In the genomic region with DNA sequence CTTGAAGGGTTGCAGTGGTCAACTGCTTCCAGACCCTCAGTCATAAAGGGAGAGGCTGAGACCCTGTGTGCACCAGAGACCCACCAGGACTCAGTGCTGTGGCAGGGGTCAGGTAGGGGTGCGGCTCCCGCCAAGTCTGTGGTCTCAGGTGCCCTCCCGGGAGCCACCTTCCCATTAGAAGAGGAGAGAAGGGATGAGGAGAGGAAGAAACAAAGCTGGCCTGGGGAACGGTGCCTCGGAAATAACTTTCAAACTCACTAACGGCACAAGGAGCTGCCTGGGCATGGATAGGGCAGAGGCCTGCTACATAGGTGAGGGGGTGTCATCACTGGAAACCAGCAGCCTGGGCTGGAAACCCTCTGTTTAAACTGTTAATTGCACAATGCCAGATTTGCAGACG, we compare ENCODE assay signal across 18 cellular contexts.
DNase-seq lines count a peak whose midpoint lies in the region; ATAC-seq, FAIRE-seq and TF ChIP-seq lines count a peak whose summit lies in the region.
"Had no signal": no experiment of that assay in that cellular context is flagged by ENCODE, and none has a peak within 500 bp of the region (broad histone marks: within the 10 kb centered on the region; RNA-seq: fewer than 3 reads in every experiment).

No MANE protein-coding gene starts in this region.

- no peak overlapping the region for H3K4me2 ChIP-seq in osteoblast (ENCODE audit: insufficient read depth, low read length)

- H3K4me3 ChIP-seq in WERI-Rb-1 (ENCODE audit: low read depth, low read length) (no peak overlapping the region), osteoblast (ENCODE audit: insufficient read depth, low read length) (no peak overlapping the region), upper lobe of right lung (no peak overlapping the region)
- H3K4me3 ChIP-seq: SJSA1 had no signal

- no peaks in the 10 kb centered on the region for H3K36me3 ChIP-seq in WERI-Rb-1
- no peaks in the 10 kb centered on the region for H3K36me3 ChIP-seq in osteoblast (ENCODE audit: insufficient read depth, low read length)
- H3K36me3 ChIP-seq in upper lobe of right lung = no peaks in the 10 kb centered on the region
- H3K36me3 ChIP-seq: SJSA1 had no signal

- no peaks in the 10 kb centered on the region for H3K4me1 Mint-ChIP-seq in activated naive CD8-positive, alpha-beta T cell treated with anti-CD3 and anti-CD28 coated beads, Interleukin-2, amount 10 ng/mL, durations not matched to agents 7 days and 5 days
- H3K4me1 Mint-ChIP-seq in activated naive CD8-positive, alpha-beta T cell treated with anti-CD3 and anti-CD28 coated beads for 36 hours = no peaks in the 10 kb centered on the region

- no peaks in the 10 kb centered on the region for H3K36me3 Mint-ChIP-seq in activated naive CD8-positive, alpha-beta T cell treated with anti-CD3 and anti-CD28 coated beads, Interleukin-2, amount 10 ng/mL, durations not matched to agents 7 days and 5 days
- H3K36me3 Mint-ChIP-seq in activated naive CD8-positive, alpha-beta T cell treated with anti-CD3 and anti-CD28 coated beads for 36 hours = no peaks in the 10 kb centered on the region
- H3K36me3 Mint-ChIP-seq: CD8-positive, alpha-beta T cell had no signal

- no peaks in the 10 kb centered on the region for H3K79me2 ChIP-seq in osteoblast (ENCODE audit: insufficient read depth, low read length)

- no peak overlapping the region for H2AFZ ChIP-seq in osteoblast (ENCODE audit: low read length)

- no peak overlapping the region for H3K27ac ChIP-seq in WERI-Rb-1
- no peak overlapping the region for H3K27ac ChIP-seq in osteoblast (ENCODE audit: low read depth, low read length)
- H3K27ac ChIP-seq in upper lobe of right lung = no peak overlapping the region
- H3K27ac ChIP-seq: SJSA1 had no signal

- no peak overlapping the region for H3K4me3 Mint-ChIP-seq in activated naive CD8-positive, alpha-beta T cell treated with anti-CD3 and anti-CD28 coated beads, Interleukin-2, amount 10 ng/mL, durations not matched to agents 7 days and 5 days
- H3K4me3 Mint-ChIP-seq in activated naive CD8-positive, alpha-beta T cell treated with anti-CD3 and anti-CD28 coated beads for 36 hours = no peak overlapping the region
- H3K4me3 Mint-ChIP-seq: CD8-positive, alpha-beta T cell had no signal

- no peaks in the 10 kb centered on the region for H4K20me1 ChIP-seq in osteoblast (ENCODE audit: insufficient read depth, low read length)

- peak; percentile 14 for DNase-seq in activated naive CD8-positive, alpha-beta T cell treated with anti-CD3 and anti-CD28 coated beads, Interleukin-2, amount 10 ng/mL, durations not matched to agents 7 days and 5 days
- DNase-seq in activated naive CD8-positive, alpha-beta T cell treated with anti-CD3 and anti-CD28 coated beads for 36 hours = no peak
- DNase-seq in WERI-Rb-1 = peak; percentile 5
- DNase-seq in osteoblast (ENCODE audit: insufficient read length, low spot score, missing footprints) = peak; percentile 74
- peak; percentile 41 for DNase-seq in upper lobe of right lung
- DNase-seq in H54 (ENCODE audit: insufficient read length, low spot score) = no peak
- no peak for DNase-seq in NCI-H1105 (lab: John Stamatoyannopoulos, UW)
- DNase-seq: Calu3; CD8-positive, alpha-beta T cell; GF-D8; GOT3; NCI-H1105 treated with DMSO at 0.1 percent for 48 hours; NCI-H1694; NCI-H510A treated with DMSO at 0.1 percent for 48 hours; NCI-H82; PC-3 had no signal

- TF ChIP-seq CTCF in WERI-Rb-1 (IDR thresholded peaks at IDR 0.05; ENCODE audit: low read depth, low read length) (no peak), osteoblast (IDR thresholded peaks at IDR 0.05; ENCODE audit: extremely low read depth, low read depth, low read length) (no peak), upper lobe of right lung (IDR thresholded peaks at IDR 0.05) (no peak)

- H3K9me3 ChIP-seq in WERI-Rb-1 (ENCODE audit: severe bottlenecking) (no peaks in the 10 kb centered on the region), osteoblast (ENCODE audit: low read depth, low read length) (no peaks in the 10 kb centered on the region), upper lobe of right lung (no peaks in the 10 kb centered on the region)
- H3K9me3 ChIP-seq: SJSA1 had no signal

- no peak for FAIRE-seq in H54 (lab: Jason Lieb, UNC)

- POLR2A ChIA-PET in activated naive CD8-positive, alpha-beta T cell treated with anti-CD3 and anti-CD28 coated beads, Interleukin-2, amount 10 ng/mL, durations not matched to agents 7 days and 5 days (lab: Charles Lee) = no interaction called here

- H3K9me3 Mint-ChIP-seq in activated naive CD8-positive, alpha-beta T cell treated with anti-CD3 and anti-CD28 coated beads, Interleukin-2, amount 10 ng/mL, durations not matched to agents 7 days and 5 days = no peaks in the 10 kb centered on the region
- H3K9me3 Mint-ChIP-seq in activated naive CD8-positive, alpha-beta T cell treated with anti-CD3 and anti-CD28 coated beads for 36 hours = no peaks in the 10 kb centered on the region
- H3K9me3 Mint-ChIP-seq: CD8-positive, alpha-beta T cell had no signal

- H3K27me3 Mint-ChIP-seq in activated naive CD8-positive, alpha-beta T cell treated with anti-CD3 and anti-CD28 coated beads, Interleukin-2, amount 10 ng/mL, durations not matched to agents 7 days and 5 days = no peaks in the 10 kb centered on the region
- H3K27me3 Mint-ChIP-seq in activated naive CD8-positive, alpha-beta T cell treated with anti-CD3 and anti-CD28 coated beads for 36 hours = no peaks in the 10 kb centered on the region

- no peak overlapping the region for H3K27ac Mint-ChIP-seq in activated naive CD8-positive, alpha-beta T cell treated with anti-CD3 and anti-CD28 coated beads, Interleukin-2, amount 10 ng/mL, durations not matched to agents 7 days and 5 days
- H3K27ac Mint-ChIP-seq in activated naive CD8-positive, alpha-beta T cell treated with anti-CD3 and anti-CD28 coated beads for 36 hours = no peak overlapping the region
- H3K27ac Mint-ChIP-seq: CD8-positive, alpha-beta T cell had no signal

- no peak for TF ChIP-seq POLR2A in H54 (IDR thresholded peaks at IDR 0.05; ENCODE audit: low read depth, low read length)

- H3K27me3 ChIP-seq in WERI-Rb-1 (ENCODE audit: insufficient read depth, low read depth, severe bottlenecking) (no peaks in the 10 kb centered on the region), osteoblast (ENCODE audit: insufficient read depth, low read length) (no peaks in the 10 kb centered on the region), upper lobe of right lung (no peaks in the 10 kb centered on the region)

- intact Hi-C loops in upper lobe of right lung (cut with DNase I) = no loop called here

- H3K4me1 ChIP-seq in osteoblast (ENCODE audit: insufficient read depth, low read length) = no peaks in the 10 kb centered on the region
- H3K4me1 ChIP-seq in upper lobe of right lung = no peaks in the 10 kb centered on the region
- H3K4me1 ChIP-seq: SJSA1 had no signal

- no peak for ATAC-seq in activated naive CD8-positive, alpha-beta T cell treated with anti-CD3 and anti-CD28 coated beads, Interleukin-2, amount 10 ng/mL, durations not matched to agents 7 days and 5 days (ENCODE audit: low read depth)
- ATAC-seq in upper lobe of right lung (no peak), GM21381 (IDR thresholded peaks at IDR 0.05; ENCODE audit: unreplicated experiment) (no peak)
- ATAC-seq: CD8-positive, alpha-beta T cell; PC-3 had no signal

Comparison
In these comparisons a context has a peak if more than half of its experiments do, and no peak if none do; other contexts are left out.
1. DNase-seq: peak in activated naive CD8-positive, alpha-beta T cell treated with anti-CD3 and anti-CD28 coated beads, Interleukin-2, amount 10 ng/mL, durations not matched to agents 7 days and 5 days (single experiment), WERI-Rb-1 (single experiment), osteoblast (single experiment) and upper lobe of right lung (single experiment); none in activated naive CD8-positive, alpha-beta T cell treated with anti-CD3 and anti-CD28 coated beads for 36 hours (single experiment), H54 (single experiment) and NCI-H1105 (single experiment).